Comparison of ENCODE assay signal across 9 cellular contexts in the genomic region with DNA sequence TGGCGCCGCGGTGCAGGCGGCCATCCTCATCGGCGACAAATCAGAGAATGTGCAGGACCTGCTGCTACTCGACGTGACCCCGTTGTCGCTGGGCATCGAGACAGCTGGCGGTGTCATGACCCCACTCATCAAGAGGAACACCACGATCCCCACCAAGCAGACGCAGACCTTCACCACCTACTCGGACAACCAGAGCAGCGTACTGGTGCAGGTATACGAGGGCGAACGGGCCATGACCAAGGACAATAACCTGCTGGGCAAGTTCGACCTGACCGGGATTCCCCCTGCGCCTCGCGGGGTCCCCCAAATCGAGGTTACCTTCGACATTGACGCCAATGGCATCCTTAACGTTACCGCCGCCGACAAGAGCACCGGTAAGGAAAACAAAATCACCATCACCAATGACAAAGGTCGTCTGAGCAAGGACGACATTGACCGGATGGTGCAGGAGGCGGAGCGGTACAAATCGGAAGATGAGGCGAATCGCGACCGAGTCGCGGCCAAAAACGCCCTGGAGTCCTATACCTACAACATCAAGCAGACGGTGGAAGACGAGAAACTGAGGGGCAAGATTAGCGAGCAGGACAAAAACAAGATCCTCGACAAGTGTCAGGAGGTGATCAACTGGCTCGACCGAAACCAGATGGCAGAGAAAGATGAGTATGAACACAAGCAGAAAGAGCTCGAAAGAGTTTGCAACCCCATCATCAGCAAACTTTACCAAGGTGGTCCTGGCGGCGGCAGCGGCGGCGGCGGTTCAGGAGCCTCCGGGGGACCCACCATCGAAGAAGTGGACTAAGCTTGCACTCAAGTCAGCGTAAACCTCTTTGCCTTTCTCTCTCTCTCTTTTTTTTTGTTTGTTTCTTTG. TPM values are rescaled to one million over a fixed set of nuclear protein-coding genes. Genes with fewer than 3 reads are reported as not detected.
DNase-seq lines count a peak whose midpoint lies in the region; ATAC-seq, FAIRE-seq and TF ChIP-seq lines count a peak whose summit lies in the region.
"Had no signal": no experiment of that assay in that cellular context is flagged by ENCODE, and none has a peak within 500 bp of the region (broad histone marks: within the 10 kb centered on the region; RNA-seq: fewer than 3 reads in every experiment).

No MANE protein-coding gene starts in this region.

- H3K27me3 ChIP-seq in HUES6 (ENCODE audit: control insufficient read depth, insufficient read depth, low read length) (peaks cover 20% of the 10 kb centered on the region; the same call in 1 of the 2 replicates), keratinocyte (ENCODE audit: control insufficient read depth, extremely low read depth, insufficient read depth, low read length) (peaks cover 9% of the 10 kb centered on the region)

- peaks cover 46% of the 10 kb centered on the region for H3K27me3 Mint-ChIP-seq in activated naive CD8-positive, alpha-beta T cell treated with anti-CD3 and anti-CD28 coated beads for 36 hours
- H3K27me3 Mint-ChIP-seq in stimulated activated naive CD8-positive, alpha-beta T cell treated with anti-CD3 and anti-CD28 coated beads, Interleukin-15, amount 100 ng/mL, for 72 hours, result peaks cover 51% of the 10 kb centered on the region

- ATAC-seq in stimulated activated naive CD8-positive, alpha-beta T cell treated with anti-CD3 and anti-CD28 coated beads, Interleukin-15, amount 100 ng/mL, for 72 hours, result no peak
- no peak for ATAC-seq in GM21529 (IDR thresholded peaks at IDR 0.05; ENCODE audit: unreplicated experiment)

- peak overlapping the region; percentile 86 for H3K4me2 ChIP-seq in keratinocyte (ENCODE audit: control insufficient read depth, extremely low read depth, insufficient read depth, low read depth, low read length)

- peaks cover 9% of the 10 kb centered on the region for H3K79me2 ChIP-seq in keratinocyte (ENCODE audit: control insufficient read depth, insufficient read depth, low read length)

- TF ChIP-seq CTCF in keratinocyte (optimal IDR thresholded peaks at IDR 0.05 in 1 of 3, IDR thresholded peaks at IDR 0.05 in 1 of 3, conservative IDR thresholded peaks at IDR 0.05 in 1 of 3; ENCODE audit: extremely low read depth in 1 of 3, insufficient read depth in 2 of 3, low read length in 3 of 3) (no peak), GM20000 (IDR thresholded peaks at IDR 0.05; ENCODE audit: extremely low read depth, missing control alignments) (no peak)

- FAIRE-seq in keratinocyte (lab: Jason Lieb, UNC), result peak; percentile 80

- peaks cover 22% of the 10 kb centered on the region for H3K4me1 Mint-ChIP-seq in activated naive CD8-positive, alpha-beta T cell treated with anti-CD3 and anti-CD28 coated beads for 36 hours
- H3K4me1 Mint-ChIP-seq in stimulated activated naive CD8-positive, alpha-beta T cell treated with anti-CD3 and anti-CD28 coated beads, Interleukin-15, amount 100 ng/mL, for 72 hours, result peaks cover 36% of the 10 kb centered on the region

- H3K4me3 ChIP-seq in HUES6 (ENCODE audit: low read depth, low read length) (peak overlapping the region; percentile 63), keratinocyte (ENCODE audit: control insufficient read depth in 2 of 3, extremely low read depth in 1 of 3, insufficient read depth in 2 of 3, low read depth in 1 of 3, low read length in 3 of 3) (peak overlapping the region; percentile 44 to 72 (median 67))

- H3K9me3 ChIP-seq in HUES6 (ENCODE audit: control insufficient read depth, insufficient read depth, low read depth, low read length), result peaks cover 14% of the 10 kb centered on the region
- peaks cover 3% of the 10 kb centered on the region for H3K9me3 ChIP-seq in keratinocyte (ENCODE audit: control insufficient read depth, low read depth, low read length)

- H2AFZ ChIP-seq in keratinocyte (ENCODE audit: control insufficient read depth, low read length), result peak overlapping the region; percentile 84

- H3K9me3 Mint-ChIP-seq in activated naive CD8-positive, alpha-beta T cell treated with anti-CD3 and anti-CD28 coated beads for 36 hours, result peaks cover 7% of the 10 kb centered on the region
- H3K9me3 Mint-ChIP-seq in stimulated activated naive CD8-positive, alpha-beta T cell treated with anti-CD3 and anti-CD28 coated beads, Interleukin-15, amount 100 ng/mL, for 72 hours, result peaks cover 0 to 12% of the 10 kb centered on the region in 2 donors

- DNase-seq in activated naive CD8-positive, alpha-beta T cell treated with anti-CD3 and anti-CD28 coated beads for 36 hours, result no peak
- no peak for DNase-seq in keratinocyte (ENCODE audit: low read depth, low spot score)
- peak; percentile 12 to 14 for DNase-seq in stimulated activated naive CD8-positive, alpha-beta T cell treated with anti-CD3 and anti-CD28 coated beads, Interleukin-15, amount 100 ng/mL, for 72 hours
- DNase-seq in GM20000 (ENCODE audit: low spot score), result no peak
- no peak for DNase-seq in dedifferentiated amniotic fluid mesenchymal stem cell (ENCODE audit: extremely low spot score)
- DNase-seq: MV-4-11 had no signal

- no peaks in the 10 kb centered on the region for H3K36me3 ChIP-seq in HUES6 (ENCODE audit: control insufficient read depth, insufficient read depth, low read length)
- no peaks in the 10 kb centered on the region for H3K36me3 ChIP-seq in keratinocyte (ENCODE audit: control insufficient read depth in 2 of 2, extremely low read depth in 1 of 2, insufficient read depth in 2 of 2, low read length in 2 of 2)

- H3K27ac Mint-ChIP-seq in activated naive CD8-positive, alpha-beta T cell treated with anti-CD3 and anti-CD28 coated beads for 36 hours, result no peak overlapping the region
- H3K27ac Mint-ChIP-seq in stimulated activated naive CD8-positive, alpha-beta T cell treated with anti-CD3 and anti-CD28 coated beads, Interleukin-15, amount 100 ng/mL, for 72 hours, result no peak overlapping the region

- peak overlapping the region; percentile 92 for H3K4me3 Mint-ChIP-seq in activated naive CD8-positive, alpha-beta T cell treated with anti-CD3 and anti-CD28 coated beads for 36 hours
- peak overlapping the region; percentile 96 to 100 for H3K4me3 Mint-ChIP-seq in stimulated activated naive CD8-positive, alpha-beta T cell treated with anti-CD3 and anti-CD28 coated beads, Interleukin-15, amount 100 ng/mL, for 72 hours

- H4K20me1 ChIP-seq in keratinocyte (ENCODE audit: control insufficient read depth, extremely low read depth, insufficient read depth, low read length), result no peaks in the 10 kb centered on the region

- no peak overlapping the region for H3K27ac ChIP-seq in HUES6 (ENCODE audit: low read depth, low read length)
- no peak overlapping the region for H3K27ac ChIP-seq in keratinocyte (ENCODE audit: control insufficient read depth, insufficient read depth, low read length)

- H3K4me1 ChIP-seq in HUES6 (ENCODE audit: control insufficient read depth, insufficient read depth, low read length) (peaks cover 7% of the 10 kb centered on the region; the same call in 1 of the 2 replicates), keratinocyte (ENCODE audit: control insufficient read depth, extremely low read depth, insufficient read depth, low read length) (peaks cover 24% of the 10 kb centered on the region)

- H3K9ac ChIP-seq in HUES6 (ENCODE audit: low read length) (no peak overlapping the region), keratinocyte (ENCODE audit: control insufficient read depth, extremely low read depth, insufficient read depth, low read length) (peak overlapping the region; percentile 38)

- H3K36me3 Mint-ChIP-seq in activated naive CD8-positive, alpha-beta T cell treated with anti-CD3 and anti-CD28 coated beads for 36 hours, result peaks cover 11% of the 10 kb centered on the region

- no peaks in the 10 kb centered on the region for H3K9me1 ChIP-seq in keratinocyte (ENCODE audit: control insufficient read depth, extremely low read depth, insufficient read depth, low read length)

- dilution Hi-C loops in keratinocyte (cut with MboI; ENCODE audit: extremely low pct_ligation_motif_present, low sequenced_read_pairs), result no loop called here

RNA-seq across cellular contexts. Expression of gene HSPA2, which starts 1.7 kb away (rescaled TPM):
- 1 to 10 TPM; 1.9 to 2.0 TPM for total RNA-seq in activated naive CD8-positive, alpha-beta T cell treated with anti-CD3 and anti-CD28 coated beads for 36 hours
- 7.0 to 24.7 TPM (median 12.0 TPM) in 3 replicates for polyA plus RNA-seq in keratinocyte
- 17.8 TPM for polyA plus RNA-seq in keratinocyte (2011; ENCODE audit: low read depth)
- 5.7 and 14.0 TPM in 2 replicates for polyA plus RNA-seq in keratinocyte (2011; cell fraction: cytosol; rRNA removed)
- 13.2 and 20.8 TPM in 2 replicates for polyA plus RNA-seq in keratinocyte (2011; cell fraction: nucleus; rRNA removed)
- 17.5 and 36.4 TPM in 2 replicates for polyA plus RNA-seq in keratinocyte (2012; ENCODE audit: low replicate concordance)
- polyA minus RNA-seq in keratinocyte, result 8.0 to 47.7 TPM (median 16.7 TPM) in 3 replicates
- polyA minus RNA-seq in keratinocyte (2011; cell fraction: cytosol; rRNA and poly(A)+ RNA removed), result 49.5 TPM
- polyA minus RNA-seq in keratinocyte (2011; cell fraction: nucleus; rRNA and poly(A)+ RNA removed), result 13.4 and 19.9 TPM in 2 replicates

RNA-seq across cellular contexts. Expression of gene PPP1R36, which starts 7.6 kb away (rescaled TPM):
- under 1 TPM; 0.18 to 0.25 TPM for total RNA-seq in activated naive CD8-positive, alpha-beta T cell treated with anti-CD3 and anti-CD28 coated beads for 36 hours
- polyA plus RNA-seq in keratinocyte, result 0.45 to 0.92 TPM (median 0.81 TPM) in 3 replicates
- polyA plus RNA-seq in keratinocyte (2011; ENCODE audit: low read depth), result not detected
- polyA plus RNA-seq in keratinocyte (2011; cell fraction: cytosol; rRNA removed), result 0.53 and 0.61 TPM in 2 replicates
- 0.41 and 0.75 TPM in 2 replicates for polyA plus RNA-seq in keratinocyte (2011; cell fraction: nucleus; rRNA removed)
- 0.56 and 0.66 TPM in 2 replicates for polyA plus RNA-seq in keratinocyte (2012; ENCODE audit: low replicate concordance)
- 0.99 TPM in 1 of 3 replicates, not detected in the others for polyA minus RNA-seq in keratinocyte
- not detected for polyA minus RNA-seq in keratinocyte (2011; cell fraction: cytosol; rRNA and poly(A)+ RNA removed)
- polyA minus RNA-seq in keratinocyte (2011; cell fraction: nucleus; rRNA and poly(A)+ RNA removed), result 0.53 TPM in 1 of 2 replicates, not detected in the other
- polyA plus RNA-seq: neural cell had no signal

RNA-seq across cellular contexts. Expression of gene ZBTB1, which starts 37.6 kb away (rescaled TPM):
- total RNA-seq in activated naive CD8-positive, alpha-beta T cell treated with anti-CD3 and anti-CD28 coated beads for 36 hours, result 10 to 100 TPM; 43.3 to 43.9 TPM
- 22.8 to 40.8 TPM (median 40.7 TPM) in 3 replicates for polyA plus RNA-seq in keratinocyte
- 40.0 TPM for polyA plus RNA-seq in keratinocyte (2011; ENCODE audit: low read depth)
- polyA plus RNA-seq in keratinocyte (2011; cell fraction: cytosol; rRNA removed), result 11.8 and 31.7 TPM in 2 replicates
- polyA plus RNA-seq in keratinocyte (2011; cell fraction: nucleus; rRNA removed), result 79.1 TPM in 2 replicates
- polyA plus RNA-seq in keratinocyte (2012; ENCODE audit: low replicate concordance), result 21.0 and 29.6 TPM in 2 replicates
- 10.2 to 42.3 TPM (median 42.1 TPM) in 3 replicates for polyA minus RNA-seq in keratinocyte
- 21.1 TPM for polyA minus RNA-seq in keratinocyte (2011; cell fraction: cytosol; rRNA and poly(A)+ RNA removed)
- 30.1 and 85.7 TPM in 2 replicates for polyA minus RNA-seq in keratinocyte (2011; cell fraction: nucleus; rRNA and poly(A)+ RNA removed)

RNA-seq across cellular contexts. Expression of gene ZBTB25, which starts 38.6 kb away (rescaled TPM):
- 10 to 100 TPM; 24.0 to 26.0 TPM for total RNA-seq in activated naive CD8-positive, alpha-beta T cell treated with anti-CD3 and anti-CD28 coated beads for 36 hours
- polyA plus RNA-seq in keratinocyte, result 5.3 to 6.8 TPM (median 5.7 TPM) in 3 replicates
- 1.9 TPM for polyA plus RNA-seq in keratinocyte (2011; ENCODE audit: low read depth)
- 3.4 and 4.4 TPM in 2 replicates for polyA plus RNA-seq in keratinocyte (2011; cell fraction: cytosol; rRNA removed)
- polyA plus RNA-seq in keratinocyte (2011; cell fraction: nucleus; rRNA removed), result 14.0 and 14.2 TPM in 2 replicates
- 3.5 and 4.4 TPM in 2 replicates for polyA plus RNA-seq in keratinocyte (2012; ENCODE audit: low replicate concordance)
- 10.0 to 14.2 TPM (median 10.8 TPM) in 3 replicates for polyA minus RNA-seq in keratinocyte
- 4.2 TPM for polyA minus RNA-seq in keratinocyte (2011; cell fraction: cytosol; rRNA and poly(A)+ RNA removed)
- polyA minus RNA-seq in keratinocyte (2011; cell fraction: nucleus; rRNA and poly(A)+ RNA removed), result 7.2 and 13.2 TPM in 2 replicates

Comparison
In these comparisons a context has a peak if more than half of its experiments do, and no peak if none do; other contexts are left out.
1. DNase-seq: peak in stimulated activated naive CD8-positive, alpha-beta T cell treated with anti-CD3 and anti-CD28 coated beads, Interleukin-15, amount 100 ng/mL, for 72 hours (2 of 2); none in activated naive CD8-positive, alpha-beta T cell treated with anti-CD3 and anti-CD28 coated beads for 36 hours (single experiment), keratinocyte (single experiment), GM20000 (single experiment) and dedifferentiated amniotic fluid mesenchymal stem cell (single experiment).